In genomic region chr9:18771018-18771417, GRCh38 we compare ENCODE assay signal across 25 cellular contexts.
"Had no signal": no experiment of that assay in that cellular context is flagged by ENCODE, and none has a peak within 500 bp of the region (broad histone marks: within the 10 kb centered on the region; RNA-seq: fewer than 3 reads in every experiment).

No MANE protein-coding gene starts in this region.

- H3K36me3 ChIP-seq: gastrocnemius medialis, heart right ventricle, left ventricle myocardium inferior, neural progenitor cell, pancreas, right lobe of liver, transverse colon had no signal

- H3K4me2 ChIP-seq: neural progenitor cell had no signal

- H3K4me3 Mint-ChIP-seq: central memory CD8-positive, alpha-beta T cell; naive thymus-derived CD4-positive, alpha-beta T cell; neural progenitor cell; stimulated activated effector memory CD8-positive, alpha-beta T cell treated with anti-CD3 and anti-CD28 coated beads, Interleukin-12 subunit alpha, Interleukin-12 subunit beta, amount 100 ng/mL, for 72 hours had no signal

- H3K4me1 ChIP-seq: gastrocnemius medialis, neural progenitor cell, pancreas, psoas muscle, right lobe of liver had no signal

- H3K36me3 Mint-ChIP-seq: naive thymus-derived CD4-positive, alpha-beta T cell; neural progenitor cell; stimulated activated effector memory CD8-positive, alpha-beta T cell treated with anti-CD3 and anti-CD28 coated beads, Interleukin-12 subunit alpha, Interleukin-12 subunit beta, amount 100 ng/mL, for 72 hours had no signal

- H3K27ac Mint-ChIP-seq: naive thymus-derived CD4-positive, alpha-beta T cell; neural progenitor cell; stimulated activated effector memory CD8-positive, alpha-beta T cell treated with anti-CD3 and anti-CD28 coated beads, Interleukin-12 subunit alpha, Interleukin-12 subunit beta, amount 100 ng/mL, for 72 hours had no signal

- H3K4me3 ChIP-seq: dorsolateral prefrontal cortex, gastrocnemius medialis, heart right ventricle, left ventricle myocardium inferior, lung, neural progenitor cell, pancreas, psoas muscle, right lobe of liver, thoracic aorta, transverse colon had no signal

- H3K27me3 ChIP-seq: gastrocnemius medialis, heart right ventricle, neural progenitor cell, pancreas, right lobe of liver, transverse colon had no signal

- DNase-seq: cortex of kidney; effector CD8-positive, alpha-beta T cell; gastrocnemius medialis; heart right ventricle; islet precursor cell; left ventricle myocardium inferior; mesenchymal stem cell; naive thymus-derived CD4-positive, alpha-beta T cell; nucleus accumbens; pancreas; psoas muscle; retina; right lobe of liver; stimulated activated CD4-positive, alpha-beta T cell treated with anti-CD3 and anti-CD28 coated beads, Interleukin-4, amount 100 ng/mL, for 1 hour; stimulated activated CD8-positive, alpha-beta memory T cell treated with anti-CD3 and anti-CD28 coated beads, Interleukin-4, amount 100 ng/mL, for 48 hours; stimulated activated naive CD8-positive, alpha-beta T cell treated with anti-CD3 and anti-CD28 coated beads, Interleukin-15, Interleukin-2, amounts not matched to agents 100 U/mL and 50 U/mL, for 24 hours; substantia nigra; transverse colon had no signal

- H2AFZ ChIP-seq: neural progenitor cell had no signal

- ATAC-seq: esophagus mucosa; gastrocnemius medialis; naive thymus-derived CD4-positive, alpha-beta T cell; pancreas; psoas muscle; right lobe of liver; stimulated activated effector memory CD8-positive, alpha-beta T cell treated with anti-CD3 and anti-CD28 coated beads, Interleukin-12 subunit alpha, Interleukin-12 subunit beta, amount 100 ng/mL, for 72 hours; stimulated activated naive CD8-positive, alpha-beta T cell treated with anti-CD3 and anti-CD28 coated beads, Interleukin-15, Interleukin-2, amounts not matched to agents 100 U/mL and 50 U/mL, for 24 hours had no signal

- H3K9me3 Mint-ChIP-seq: central memory CD8-positive, alpha-beta T cell; naive thymus-derived CD4-positive, alpha-beta T cell; neural progenitor cell; stimulated activated effector memory CD8-positive, alpha-beta T cell treated with anti-CD3 and anti-CD28 coated beads, Interleukin-12 subunit alpha, Interleukin-12 subunit beta, amount 100 ng/mL, for 72 hours had no signal

- H3K4me1 Mint-ChIP-seq: central memory CD8-positive, alpha-beta T cell; naive thymus-derived CD4-positive, alpha-beta T cell; stimulated activated effector memory CD8-positive, alpha-beta T cell treated with anti-CD3 and anti-CD28 coated beads, Interleukin-12 subunit alpha, Interleukin-12 subunit beta, amount 100 ng/mL, for 72 hours had no signal

- H3K27ac ChIP-seq: dorsolateral prefrontal cortex, gastrocnemius medialis, left ventricle myocardium inferior, neural progenitor cell, pancreas, psoas muscle, right lobe of liver, thoracic aorta, transverse colon had no signal

- H3K9me3 ChIP-seq: gastrocnemius medialis, heart right ventricle, left ventricle myocardium inferior, pancreas, psoas muscle, right lobe of liver, thoracic aorta, transverse colon had no signal

- H3K9ac ChIP-seq: neural progenitor cell had no signal
